ENCODE assay signal across 2 cellular contexts in genomic region chr2:228131833-228132232, GRCh38.
TF ChIP-seq lines count a peak whose summit lies in the region.

No MANE protein-coding gene starts in this region.

TF ChIP-seq in HepG2, 621 proteins besides CTCF, POLR2A, EP300 and RAD21:
- TF ChIP-seq MXD4 (CRISPR knock-in tag; IDR thresholded peaks at IDR 0.05), result no peak
- TF ChIP-seq ZNF121 (CRISPR knock-in tag; IDR thresholded peaks at IDR 0.05), result no peak
- peak; percentile 40; the same call in 1 of the 2 replicates for TF ChIP-seq CREB1 (IDR thresholded peaks at IDR 0.05)
- no peak for TF ChIP-seq CREB1 (CRISPR knock-in tag; IDR thresholded peaks at IDR 0.05)

TF ChIP-seq in H1, 55 proteins besides CTCF, POLR2A, EP300 and RAD21:
- TF ChIP-seq SAP30 (IDR thresholded peaks at IDR 0.05; ENCODE audit: insufficient read depth, insufficient replicate concordance, low read length), result no peak
